In genomic region chr5:113474100-113474700, GRCh38 we compare ENCODE assay signal across 21 cellular contexts. TPM values are rescaled to one million over a fixed set of nuclear protein-coding genes. Genes with fewer than 3 reads are reported as not detected.
"Had no signal": no experiment of that assay in that cellular context is flagged by ENCODE, and none has a peak within 500 bp of the region (broad histone marks: within the 10 kb centered on the region; RNA-seq: fewer than 3 reads in every experiment).

No MANE protein-coding gene starts in this region.

- H3K4me1 ChIP-seq: gastroesophageal sphincter, pancreas, stomach had no signal

- H3K36me3 Mint-ChIP-seq: activated CD8-positive, alpha-beta memory T cell treated with anti-CD3 and anti-CD28 coated beads, Interleukin-2, amount 10 ng/mL, durations not matched to agents 7 days and 5 days had no signal

- DNase-seq: activated CD4-positive, alpha-beta T cell treated with anti-CD3 and anti-CD28 coated beads for 1 hour; activated CD4-positive, alpha-beta T cell treated with anti-CD3 and anti-CD28 coated beads, Interleukin-2, amount 50 U/mL, for 48 hours; activated CD8-positive, alpha-beta memory T cell treated with anti-CD3 and anti-CD28 coated beads, Interleukin-2, amount 10 ng/mL, durations not matched to agents 7 days and 5 days; activated T-cell treated with anti-CD3 and anti-CD28 coated beads, Interleukin-2, amount 50 U/mL, for 48 hours; central memory CD4-positive, alpha-beta T cell; effector CD8-positive, alpha-beta T cell; left cardiac atrium; pancreas; stimulated activated CD4-positive, alpha-beta T cell treated with anti-CD3 and anti-CD28 coated beads, Interleukin-15, amount 100 ng/mL, for 24 hours; stimulated activated CD4-positive, alpha-beta T cell treated with anti-CD3 and anti-CD28 coated beads, Interleukin-4, amount 100 ng/mL, for 4 hours; stomach had no signal

- H3K4me3 Mint-ChIP-seq: activated CD8-positive, alpha-beta memory T cell treated with anti-CD3 and anti-CD28 coated beads, Interleukin-2, amount 10 ng/mL, durations not matched to agents 7 days and 5 days; neural crest cell had no signal

- ATAC-seq: activated CD8-positive, alpha-beta memory T cell treated with anti-CD3 and anti-CD28 coated beads, Interleukin-2, amount 10 ng/mL, durations not matched to agents 7 days and 5 days; gastroesophageal sphincter; pancreas; SK-N-SH treated with all-trans-retinoic acid at 6 μM for 48 hours had no signal

- H3K27ac Mint-ChIP-seq: activated CD8-positive, alpha-beta memory T cell treated with anti-CD3 and anti-CD28 coated beads, Interleukin-2, amount 10 ng/mL, durations not matched to agents 7 days and 5 days had no signal

- H3K4me1 Mint-ChIP-seq: activated CD8-positive, alpha-beta memory T cell treated with anti-CD3 and anti-CD28 coated beads, Interleukin-2, amount 10 ng/mL, durations not matched to agents 7 days and 5 days; neural crest cell had no signal

- H3K36me3 ChIP-seq: gastroesophageal sphincter, pancreas, stomach, thoracic aorta had no signal

- H3K27ac ChIP-seq: coronary artery, gastroesophageal sphincter, pancreas, stomach, thoracic aorta had no signal

- H3K4me3 ChIP-seq: coronary artery, gastroesophageal sphincter, pancreas, stomach, thoracic aorta had no signal

- H3K27me3 ChIP-seq: gastroesophageal sphincter, pancreas, stomach had no signal

- H3K9me3 ChIP-seq: gastroesophageal sphincter, pancreas, thoracic aorta had no signal

- FAIRE-seq: astrocyte, pancreas, TTC549 had no signal

RNA-seq across cellular contexts. Expression of gene TSSK1B, which starts 39.4 kb away (rescaled TPM):
- total RNA-seq: activated CD8-positive, alpha-beta memory T cell treated with anti-CD3 and anti-CD28 coated beads, Interleukin-2, amount 10 ng/mL, durations not matched to agents 7 days and 5 days; T-helper 1 cell treated with Interleukin-12 subunit alpha and Interleukin-12 subunit beta and Interleukin-4 antibody, amounts not matched to agents 30 ng/mL and 1 ng/mL, for 36 hours; thoracic aorta had no signal
- polyA plus RNA-seq: fibroblast of lung, stomach, urinary bladder had no signal
